8 cellular contexts compared by ENCODE assay signal in genomic region chr1:7770620-7770938, GRCh38. TPM values are rescaled to one million over a fixed set of nuclear protein-coding genes. Genes with fewer than 3 reads are reported as not detected.
DNase-seq lines count a peak whose midpoint lies in the region; ATAC-seq, FAIRE-seq and TF ChIP-seq lines count a peak whose summit lies in the region.

No MANE protein-coding gene starts in this region.

- H3K23ac ChIP-seq in H1 (ENCODE audit: insufficient read length): no peak overlapping the region

- H3K27ac ChIP-seq in OCI-LY3 (ENCODE audit: low read length) (no peak overlapping the region), H1 (ENCODE audit: low read depth, low read length) (no peak overlapping the region)

- H3K27me3 ChIP-seq in OCI-LY3 (ENCODE audit: low read depth, low read length) (0 out of 2 replicates have a peak, but pooled peaks cover 4% of the 10 kb centered on the region), H1 (replicated peaks in 1 of 4; ENCODE audit: control insufficient read depth in 3 of 4, extremely low read depth in 1 of 4, insufficient read depth in 3 of 4, low read length in 3 of 4) (no peaks in the 10 kb centered on the region; a peak in 1 of 7 replicates)

- H3K9me3 Mint-ChIP-seq in nephron: no peaks in the 10 kb centered on the region

- TF ChIP-seq RAD21 in H1 (IDR thresholded peaks at IDR 0.05 in 1 of 2, conservative IDR thresholded peaks at IDR 0.05 in 1 of 2; ENCODE audit: low read depth in 2 of 2, low read length in 2 of 2): no peak

- TF ChIP-seq EP300 in H1 (IDR thresholded peaks at IDR 0.05; ENCODE audit: borderline replicate concordance in 1 of 2, low read depth in 2 of 2, low read length in 2 of 2): no peak

- no peak overlapping the region for H2AK5ac ChIP-seq in H1 (ENCODE audit: low read depth, low read length)

- no peaks in the 10 kb centered on the region for H3K79me1 ChIP-seq in H1 (ENCODE audit: low read depth, low read length)

- ATAC-seq in GM19452 (IDR thresholded peaks at IDR 0.05; ENCODE audit: unreplicated experiment) (peak; percentile 13), GM21390 (IDR thresholded peaks at IDR 0.05; ENCODE audit: unreplicated experiment) (no peak)

- H2BK120ac ChIP-seq in H1 (replicated peaks; ENCODE audit: low read depth, low read length): no peak overlapping the region

- POLR2A ChIA-PET in H1 (lab: Charles Lee; ENCODE audit: partially characterized antibody): interaction anchor here (1.6 to 2.2 kb wide), 3 partner anchors 10 to 16 kb away, joined by 3 to 10 read pairs (median 7); partner anchors contain the start of gene PER3

- H3K27ac Mint-ChIP-seq in nephron: peak overlapping the region in 2 of 3 experiments; percentile 73 to 86

- peaks cover 30% of the 10 kb centered on the region for H3K36me3 Mint-ChIP-seq in nephron (ENCODE audit: low read depth)

- H3K23me2 ChIP-seq in H1 (ENCODE audit: low read depth, low read length): 0 out of 2 replicates have a peak, but pooled peaks cover 3% of the 10 kb centered on the region

- H3K4me1 ChIP-seq in OCI-LY3 (ENCODE audit: low read length) (peaks cover 8% of the 10 kb centered on the region; the same call in 1 of the 2 replicates), H1 (replicated peaks in 1 of 4; ENCODE audit: control insufficient read depth in 3 of 4, insufficient read depth in 4 of 4, low read length in 3 of 4) (peaks cover 0 to 6% (median 2%) of the 10 kb centered on the region in 4 experiments; a peak in 5 of 7 replicates)

- no peak overlapping the region for H3K4ac ChIP-seq in H1 (replicated peaks; ENCODE audit: insufficient read length, low read depth, low read length)

- 77% methylated on average over 6 of the region's 6 CpGs; no CpG with 5 or more reads in 1 of the 2 experiments for WGBS in H1 (ENCODE audit: extremely low coverage in 1 of 2, insufficient coverage in 1 of 2, insufficient read length in 1 of 2, insufficient replicate concordance in 2 of 2, low coverage in 1 of 2, low lambda C conversion rate in 2 of 2, missing lambda C conversion rate in 1 of 2), 2 experiments

- no peak overlapping the region for H4K8ac ChIP-seq in H1 (ENCODE audit: extremely low read depth, insufficient read depth, low read length)

- FAIRE-seq in H1 (lab: Jason Lieb, UNC): no peak

- H3K4me3 Mint-ChIP-seq in nephron: peak overlapping the region; percentile 86 to 92 (median 90)

- H3K9ac ChIP-seq in OCI-LY3 (ENCODE audit: low read length) (peak overlapping the region; percentile 49), H1 (replicated peaks in 1 of 4; ENCODE audit: extremely low read depth in 1 of 4, low read depth in 3 of 4, low read length in 3 of 4) (peak overlapping the region in 1 of 4 experiments; percentile 8; a peak in 3 of 7 replicates)

- H4K20me1 ChIP-seq in OCI-LY3 (ENCODE audit: insufficient read depth, low read length) (peaks cover 7% of the 10 kb centered on the region; the same call in 1 of the 2 replicates), H1 (replicated peaks in 1 of 2; ENCODE audit: control insufficient read depth in 1 of 2, insufficient read depth in 2 of 2, low read length in 2 of 2) (peaks cover 2 to 6% of the 10 kb centered on the region in 2 experiments)

- no peaks in the 10 kb centered on the region for H3K27me3 Mint-ChIP-seq in nephron (ENCODE audit: low read depth)

- H3K36me3 ChIP-seq in OCI-LY3 (replicated peaks; ENCODE audit: low read depth, low read length): peaks cover 4% of the 10 kb centered on the region
- H3K36me3 ChIP-seq in H1 (ENCODE audit: control insufficient read depth in 2 of 4, insufficient read depth in 4 of 4, low read length in 3 of 4): peaks cover 0 to 16% (median 0%) of the 10 kb centered on the region in 4 experiments; a peak in 2 of 8 replicates

- 0 out of 2 replicates have a peak overlapping the region, but pooled peaks have one; percentile 45 for H2BK5ac ChIP-seq in H1 (ENCODE audit: low read depth, low read length)

- CTCF ChIA-PET in H1 (lab: Charles Lee; ENCODE audit: partially characterized antibody): interaction anchor here (1.8 kb wide), 1 partner anchor 101 kb away, joined by 13 read pairs; no protein-coding TSS in a partner anchor

- H3K4me1 Mint-ChIP-seq in nephron: peaks cover 33% of the 10 kb centered on the region

- no peak for DNase-seq in H1 (ENCODE audit: low read depth in 1 of 2, low spot score in 2 of 2)
- no peak for DNase-seq in NCI-H2081 (lab: John Stamatoyannopoulos, UW)
- no peak for DNase-seq in NCI-H146 treated with DMSO at 0.1 percent for 48 hours (lab: John Stamatoyannopoulos, UW; ENCODE audit: unreplicated experiment)
- DNase-seq in cerebellar cortex (ENCODE audit: low spot score): no peak

- H3K56ac ChIP-seq in H1 (replicated peaks; ENCODE audit: insufficient read length, low read depth, low read length): no peak overlapping the region

- H3K14ac ChIP-seq in H1 (ENCODE audit: insufficient read length): no peak overlapping the region

- no peak for TF ChIP-seq CTCF in OCI-LY3 (IDR thresholded peaks at IDR 0.05; ENCODE audit: low read depth, low read length)
- TF ChIP-seq CTCF in H1 (IDR thresholded peaks at IDR 0.05; ENCODE audit: control extremely low read depth in 1 of 3, insufficient read depth in 1 of 3, low read depth in 1 of 3, low read length in 3 of 3): no peak
- TF ChIP-seq CTCF in nephron (IDR thresholded peaks at IDR 0.05; ENCODE audit: unreplicated experiment in 3 of 3): no peak

- H3K4me3 ChIP-seq in OCI-LY3 (ENCODE audit: low read length) (peak overlapping the region; percentile 98), H1 (ENCODE audit: extremely low read depth in 1 of 4, insufficient read depth in 2 of 4, low read depth in 3 of 4, low read length in 4 of 4) (peak overlapping the region; percentile 71 to 99 (median 81))

- peaks cover 25% of the 10 kb centered on the region for H3K79me2 ChIP-seq in OCI-LY3 (ENCODE audit: low read length)
- H3K79me2 ChIP-seq in H1 (ENCODE audit: control insufficient read depth in 1 of 2, insufficient read depth in 2 of 2, low read length in 2 of 2): peaks cover 6 to 32% of the 10 kb centered on the region in 2 experiments

- TF ChIP-seq POLR2A in H1 (IDR thresholded peaks at IDR 0.05; ENCODE audit: control extremely low read depth in 1 of 2, low read depth in 2 of 2, low read length in 2 of 2): no peak

- 0 out of 2 replicates have a peak overlapping the region, but pooled peaks have one; percentile 44 for H2BK12ac ChIP-seq in H1 (ENCODE audit: low read depth, low read length)

- H2AFZ ChIP-seq in OCI-LY3 (ENCODE audit: low read depth, low read length) (peak overlapping the region; percentile 96), H1 (ENCODE audit: low read length) (peak overlapping the region; percentile 89)

- peak overlapping the region; percentile 53 for H4K5ac ChIP-seq in H1 (ENCODE audit: insufficient read length, low read depth, low read length)

- H3K9me3 ChIP-seq in OCI-LY3 (ENCODE audit: insufficient read depth, low read length): no peaks in the 10 kb centered on the region
- no peaks in the 10 kb centered on the region for H3K9me3 ChIP-seq in H1 (ENCODE audit: insufficient read depth in 2 of 2, low read depth in 1 of 2, low read length in 1 of 2)

- H3K4me2 ChIP-seq in OCI-LY3 (ENCODE audit: low read length) (peak overlapping the region; percentile 81), H1 (ENCODE audit: insufficient read depth in 1 of 2, low read depth in 2 of 2, low read length in 2 of 2) (peak overlapping the region; percentile 82 to 89)

- H2BK20ac ChIP-seq in H1 (ENCODE audit: low read length): no peak overlapping the region

- H3K18ac ChIP-seq in H1 (ENCODE audit: extremely low read depth, low read length): no peak overlapping the region

- no peak overlapping the region for H4K91ac ChIP-seq in H1 (replicated peaks; ENCODE audit: insufficient read length, low read length)

- H2BK15ac ChIP-seq in H1 (ENCODE audit: low read length): no peak overlapping the region

TF ChIP-seq in H1, 55 proteins besides CTCF, POLR2A, EP300 and RAD21:
- TF ChIP-seq E2F6 (IDR thresholded peaks at IDR 0.05) (0 out of 2 replicates have a peak, but pooled peaks have one; percentile 19), YY1 (IDR thresholded peaks at IDR 0.05; ENCODE audit: low read depth, low read length) (no peak), NRF1 (IDR thresholded peaks at IDR 0.05; ENCODE audit: low read depth, low read length) (0 out of 2 replicates have a peak, but pooled peaks have one; percentile 1)
TF ChIP-seq in H1: peak in this region for 2.

RNA-seq across cellular contexts. Expression of gene VAMP3, which starts 0.5 kb away (rescaled TPM):
- 36.7 and 41.2 TPM in 2 replicates for total RNA-seq in H1 (2021; fragmentation: NEBNext Ultra II Directional; extraction: Animal tissue kit (Norgen Biotek cat#: 25700))
- 18.2 and 27.9 TPM in 2 replicates for polyA plus RNA-seq in H1 (2011; rRNA removed)
- 31.8 TPM for polyA plus RNA-seq in H1 (2011; cell fraction: cytosol; rRNA removed)
- polyA plus RNA-seq in H1 (2011; cell fraction: nucleus; rRNA removed): 11.9 TPM
- polyA plus RNA-seq in H1 (2012, experiment 1 of 2): 25.4 to 30.7 TPM (median 27.5 TPM) in 4 replicates
- 9.4 TPM for polyA plus RNA-seq in H1 (2012, experiment 2 of 2)
- 32.5 TPM for polyA plus RNA-seq in H1 (2013, experiment 1 of 2)
- 33.7 TPM for polyA plus RNA-seq in H1 (2013, experiment 2 of 2)
- 20.7 and 24.2 TPM in 2 replicates for polyA minus RNA-seq in H1 (2011; rRNA and poly(A)+ RNA removed)
- polyA minus RNA-seq in H1 (2011; cell fraction: cytosol; rRNA and poly(A)+ RNA removed): 22.2 TPM
- polyA minus RNA-seq in H1 (2011; cell fraction: nucleus; rRNA and poly(A)+ RNA removed): 14.1 TPM

RNA-seq across cellular contexts. Expression of gene PER3, which starts 13.5 kb away (rescaled TPM):
- 9.3 and 9.4 TPM in 2 replicates for total RNA-seq in H1 (2021; fragmentation: NEBNext Ultra II Directional; extraction: Animal tissue kit (Norgen Biotek cat#: 25700))
- 8.3 and 8.7 TPM in 2 replicates for polyA plus RNA-seq in H1 (2011; rRNA removed)
- 9.5 TPM for polyA plus RNA-seq in H1 (2011; cell fraction: cytosol; rRNA removed)
- polyA plus RNA-seq in H1 (2011; cell fraction: nucleus; rRNA removed): 15.8 TPM
- 3.5 to 7.9 TPM (median 5.1 TPM) in 4 replicates for polyA plus RNA-seq in H1 (2012, experiment 1 of 2)
- polyA plus RNA-seq in H1 (2012, experiment 2 of 2): 0.87 TPM
- polyA plus RNA-seq in H1 (2013, experiment 1 of 2): 4.8 TPM
- polyA plus RNA-seq in H1 (2013, experiment 2 of 2): 4.7 TPM
- 18.4 and 21.6 TPM in 2 replicates for polyA minus RNA-seq in H1 (2011; rRNA and poly(A)+ RNA removed)
- polyA minus RNA-seq in H1 (2011; cell fraction: cytosol; rRNA and poly(A)+ RNA removed): 5.9 TPM
- polyA minus RNA-seq in H1 (2011; cell fraction: nucleus; rRNA and poly(A)+ RNA removed): 18.8 TPM
